Comparison of ENCODE assay signal across 7 cellular contexts in genomic region chr17:76715462-76715830, GRCh38. TPM values are rescaled to one million over a fixed set of nuclear protein-coding genes. Genes with fewer than 3 reads are reported as not detected.
A peak's percentile ranks its signal among the peaks of the same experiment; 100 is the strongest.
DNase-seq lines count a peak whose midpoint lies in the region; ATAC-seq and TF ChIP-seq lines count a peak whose summit lies in the region.
"Had no signal": no experiment of that assay in that cellular context is flagged by ENCODE, and none has a peak within 500 bp of the region (broad histone marks: within the 10 kb centered on the region; RNA-seq: fewer than 3 reads in every experiment).

No MANE protein-coding gene starts in this region.

- peak overlapping the region; percentile 98 for H3K27ac ChIP-seq in AG04450 (ENCODE audit: low read depth, low read length)
- peak overlapping the region; percentile 88 for H3K27ac ChIP-seq in RWPE1
- peak overlapping the region; percentile 75 to 95 for H3K27ac ChIP-seq in left lung

- no peak for ATAC-seq in left lung
- no peak for ATAC-seq in WTC11

- H3K27me3 ChIP-seq in AG04450 (ENCODE audit: control insufficient read depth, insufficient read depth, low read length), result no peaks in the 10 kb centered on the region
- H3K27me3 ChIP-seq in left lung, result peaks cover 0 to under 1% of the 10 kb centered on the region in 2 donors

- no peaks in the 10 kb centered on the region for H3K9me3 Mint-ChIP-seq in WTC11

- peaks cover 29 to 56% of the 10 kb centered on the region in 2 donors for H3K4me1 ChIP-seq in left lung

- POLR2A ChIA-PET in AG04450 (lab: Yijun Ruan, JAX), result interaction anchor here (1.8 to 2.2 kb wide), 2 partner anchors 11 to 27 kb away, joined by 9 to 19 read pairs; partner anchors contain the start of genes JMJD6 and METTL23
- POLR2A ChIA-PET in RWPE1 (lab: Yijun Ruan, JAX; ENCODE audit: low non-redundant PET), result no interaction called here
- POLR2A ChIA-PET in WTC11 (lab: Charles Lee), result no interaction called here

- TF ChIP-seq CTCF in AG04450 (IDR thresholded peaks at IDR 0.05; ENCODE audit: low read depth, low read length) (no peak; the same call in 1 of the 2 replicates), RWPE1 (conservative IDR thresholded peaks at IDR 0.05; ENCODE audit: low read depth) (no peak), left lung (IDR thresholded peaks at IDR 0.05) (no peak), WTC11 (IDR thresholded peaks at IDR 0.05) (no peak)

- no peak overlapping the region for H3K4me3 Mint-ChIP-seq in WTC11

- H3K36me3 Mint-ChIP-seq in WTC11, result peaks cover 38% of the 10 kb centered on the region

- no peak overlapping the region; the same call in 1 of the 2 replicates for H3K27ac Mint-ChIP-seq in WTC11

- no peak for DNase-seq in AG04450 (ENCODE audit: low read depth, low spot score)
- DNase-seq in RWPE1 (ENCODE audit: low spot score), result no peak
- no peak for DNase-seq in left lung
- no peak for DNase-seq in ureter (ENCODE audit: low spot score)
- DNase-seq in WTC11 (ENCODE audit: low spot score), result no peak
- DNase-seq in SIG-M5 treated with dmso at 0.1 percent for 504 hours (lab: John Stamatoyannopoulos, UW; ENCODE audit: unreplicated experiment), result no peak
- DNase-seq: kidney had no signal

- CTCF ChIA-PET in AG04450 (lab: Charles Lee) (interaction anchor here (0.6 to 2.9 kb wide), 14 partner anchors 10 to 208 kb away, joined by 3 to 18 read pairs (median 5); partner anchors contain the start of genes JMJD6 and METTL23), RWPE1 (lab: Yijun Ruan, JAX) (interaction anchor here (0.6 kb wide), 1 partner anchor 29 kb away, joined by 4 read pairs; no protein-coding TSS in a partner anchor), WTC11 (lab: Charles Lee) (interaction anchor here (1.0 to 1.1 kb wide), 3 partner anchors 11 to 31 kb away, joined by 4 read pairs; no protein-coding TSS in a partner anchor)

- no peaks in the 10 kb centered on the region for H3K27me3 Mint-ChIP-seq in WTC11 (ENCODE audit: low read depth)

- peaks cover 0 to 74% of the 10 kb centered on the region in 2 donors for H3K36me3 ChIP-seq in left lung

- intact Hi-C loops in left lung (cut with DNase I), result loop anchor here in 1 of 2 donors (10.0 kb wide), 1 partner anchor 161 kb away; no protein-coding TSS in a partner anchor

- H3K9me3 ChIP-seq in AG04450 (ENCODE audit: control insufficient read depth, insufficient read depth, low read length), result no peaks in the 10 kb centered on the region
- no peaks in the 10 kb centered on the region for H3K9me3 ChIP-seq in left lung

- H3K4me3 ChIP-seq in AG04450 (ENCODE audit: low read depth, low read length) (no peak overlapping the region), left lung (no peak overlapping the region)

- H3K4me1 Mint-ChIP-seq in WTC11, result peaks cover 7% of the 10 kb centered on the region

TF ChIP-seq in WTC11, 78 proteins besides CTCF, POLR2A, EP300 and RAD21:
- no peak for TF ChIP-seq OVOL2 (CRISPR knock-in tag; IDR thresholded peaks at IDR 0.05; ENCODE audit: borderline replicate concordance)
- TF ChIP-seq, protein P1, sequence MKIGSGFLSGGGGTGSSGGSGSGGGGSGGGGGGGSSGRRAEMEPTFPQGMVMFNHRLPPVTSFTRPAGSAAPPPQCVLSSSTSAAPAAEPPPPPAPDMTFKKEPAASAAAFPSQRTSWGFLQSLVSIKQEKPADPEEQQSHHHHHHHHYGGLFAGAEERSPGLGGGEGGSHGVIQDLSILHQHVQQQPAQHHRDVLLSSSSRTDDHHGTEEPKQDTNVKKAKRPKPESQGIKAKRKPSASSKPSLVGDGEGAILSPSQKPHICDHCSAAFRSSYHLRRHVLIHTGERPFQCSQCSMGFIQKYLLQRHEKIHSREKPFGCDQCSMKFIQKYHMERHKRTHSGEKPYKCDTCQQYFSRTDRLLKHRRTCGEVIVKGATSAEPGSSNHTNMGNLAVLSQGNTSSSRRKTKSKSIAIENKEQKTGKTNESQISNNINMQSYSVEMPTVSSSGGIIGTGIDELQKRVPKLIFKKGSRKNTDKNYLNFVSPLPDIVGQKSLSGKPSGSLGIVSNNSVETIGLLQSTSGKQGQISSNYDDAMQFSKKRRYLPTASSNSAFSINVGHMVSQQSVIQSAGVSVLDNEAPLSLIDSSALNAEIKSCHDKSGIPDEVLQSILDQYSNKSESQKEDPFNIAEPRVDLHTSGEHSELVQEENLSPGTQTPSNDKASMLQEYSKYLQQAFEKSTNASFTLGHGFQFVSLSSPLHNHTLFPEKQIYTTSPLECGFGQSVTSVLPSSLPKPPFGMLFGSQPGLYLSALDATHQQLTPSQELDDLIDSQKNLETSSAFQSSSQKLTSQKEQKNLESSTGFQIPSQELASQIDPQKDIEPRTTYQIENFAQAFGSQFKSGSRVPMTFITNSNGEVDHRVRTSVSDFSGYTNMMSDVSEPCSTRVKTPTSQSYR (CRISPR knock-in tag; IDR thresholded peaks at IDR 0.05), result no peak
- no peak for TF ChIP-seq ELF4 (CRISPR knock-in tag; IDR thresholded peaks at IDR 0.05; ENCODE audit: low read depth)
- TF ChIP-seq ZNF138 (CRISPR knock-in tag; conservative IDR thresholded peaks at IDR 0.05), result no peak
- no peak for TF ChIP-seq RORB (CRISPR knock-in tag; IDR thresholded peaks at IDR 0.05)
TF ChIP-seq in WTC11: peak in this region for 0.

RNA-seq across cellular contexts. Expression of gene MXRA7, which starts 4.7 kb away (rescaled TPM):
- polyA plus RNA-seq in AG04450 (2011; rRNA removed), result 222 and 265 TPM in 2 replicates
- 92.0 and 94.3 TPM in 2 replicates for polyA minus RNA-seq in AG04450 (2011; rRNA and poly(A)+ RNA removed)
- total RNA-seq in left lung (100 to 1,000 TPM in 1 of 2 donors, 10 to 100 TPM in 1; 83.2 to 211 TPM), ureter (129 TPM), WTC11 (2021) (46.5 to 53.7 TPM (median 48.2 TPM) in 3 replicates)

RNA-seq across cellular contexts. Expression of gene JMJD6, which starts 11.0 kb away (rescaled TPM):
- polyA plus RNA-seq in AG04450 (2011; rRNA removed), result 12.4 and 17.3 TPM in 2 replicates
- 12.2 and 16.6 TPM in 2 replicates for polyA minus RNA-seq in AG04450 (2011; rRNA and poly(A)+ RNA removed)
- 10 to 100 TPM; 23.5 to 35.9 TPM for total RNA-seq in left lung
- total RNA-seq in ureter, result 28.2 TPM
- 20.3 to 23.8 TPM (median 21.6 TPM) in 3 replicates for total RNA-seq in WTC11 (2021)

RNA-seq across cellular contexts. Expression of gene METTL23, which starts 11.2 kb away (rescaled TPM):
- 46.8 and 54.4 TPM in 2 replicates for polyA plus RNA-seq in AG04450 (2011; rRNA removed)
- polyA minus RNA-seq in AG04450 (2011; rRNA and poly(A)+ RNA removed), result 11.6 and 15.5 TPM in 2 replicates
- total RNA-seq in left lung (10 to 100 TPM; 30.6 to 33.5 TPM), ureter (28.5 TPM), WTC11 (2021) (43.3 to 48.5 TPM (median 48.3 TPM) in 3 replicates)

RNA-seq across cellular contexts. Expression of gene SRSF2, which starts 21.7 kb away (rescaled TPM):
- polyA plus RNA-seq in AG04450 (2011; rRNA removed), result 170 and 184 TPM in 2 replicates
- 71.4 and 81.2 TPM in 2 replicates for polyA minus RNA-seq in AG04450 (2011; rRNA and poly(A)+ RNA removed)
- total RNA-seq in left lung (100 to 1,000 TPM; 114 to 174 TPM), ureter (231 TPM), WTC11 (2021) (355 to 410 TPM (median 407 TPM) in 3 replicates)

RNA-seq across cellular contexts. Expression of gene MFSD11, which starts 22.5 kb away (rescaled TPM):
- polyA plus RNA-seq in AG04450 (2011; rRNA removed), result 20.3 and 21.1 TPM in 2 replicates
- 20.2 and 21.9 TPM in 2 replicates for polyA minus RNA-seq in AG04450 (2011; rRNA and poly(A)+ RNA removed)
- total RNA-seq in left lung, result 10 to 100 TPM; 23.6 to 38.2 TPM
- total RNA-seq in ureter, result 27.0 TPM
- 16.6 to 26.4 TPM (median 24.1 TPM) in 3 replicates for total RNA-seq in WTC11 (2021)
